ENCODE assay signal across 17 cellular contexts in genomic region chr15:58463815-58464697, GRCh38. TPM values are rescaled to one million over a fixed set of nuclear protein-coding genes. Genes with fewer than 3 reads are reported as not detected.
A peak's percentile ranks its signal among the peaks of the same experiment; 100 is the strongest.
DNase-seq lines count a peak whose midpoint lies in the region; ATAC-seq and TF ChIP-seq lines count a peak whose summit lies in the region.
"Had no signal": no experiment of that assay in that cellular context is flagged by ENCODE, and none has a peak within 500 bp of the region (broad histone marks: within the 10 kb centered on the region; RNA-seq: fewer than 3 reads in every experiment).

No MANE protein-coding gene starts in this region.

- in situ Hi-C loops in mammary epithelial cell (cut with MboI; ENCODE audit: low sequenced_read_pairs in 2 of 2) = no loop called here

- H3K36me3 ChIP-seq in mammary epithelial cell (ENCODE audit: insufficient read depth, low read length) = no peaks in the 10 kb centered on the region
- H3K36me3 ChIP-seq: Peyer's patch, uterus had no signal

- no peak overlapping the region for H3K9ac ChIP-seq in mammary epithelial cell (ENCODE audit: insufficient read depth, low read length)

- intact Hi-C loops in mammary epithelial cell (cut with micrococcal nuclease) = no loop called here
- intact Hi-C loops in right cardiac atrium (cut with DNase I) = no loop called here

- no peak overlapping the region for H3K4me2 ChIP-seq in mammary epithelial cell (ENCODE audit: insufficient read depth, low read depth, low read length)

- no TSS peak for BruUV-seq in mammary epithelial cell (replicated peaks; lab: Mats Ljungman, UMichigan)

- no peak overlapping the region for H2AFZ ChIP-seq in mammary epithelial cell (ENCODE audit: low read depth, low read length)

- H3K9me3 ChIP-seq in AG04450 (ENCODE audit: control insufficient read depth, insufficient read depth, low read length) (peaks cover 3% of the 10 kb centered on the region; the same call in 1 of the 2 replicates), mammary epithelial cell (replicated peaks; ENCODE audit: insufficient read depth, low read length) (no peaks in the 10 kb centered on the region), right cardiac atrium (ENCODE audit: control insufficient read depth, low read length) (no peaks in the 10 kb centered on the region)
- H3K9me3 ChIP-seq: Peyer's patch, uterus had no signal

- H3K79me2 ChIP-seq in mammary epithelial cell (ENCODE audit: insufficient read depth, low read length) = no peaks in the 10 kb centered on the region

- H3K27me3 ChIP-seq in AG04450 (ENCODE audit: control insufficient read depth, insufficient read depth, low read length) (no peaks in the 10 kb centered on the region), mammary epithelial cell (ENCODE audit: insufficient read depth, low read length) (no peaks in the 10 kb centered on the region), right cardiac atrium (ENCODE audit: control insufficient read depth, insufficient read depth) (no peaks in the 10 kb centered on the region)
- H3K27me3 ChIP-seq: Peyer's patch, uterus had no signal

- H3K4me3 ChIP-seq in AG04450 (ENCODE audit: low read depth, low read length) (no peak overlapping the region), epithelial cell of esophagus (ENCODE audit: low read length) (no peak overlapping the region), mammary epithelial cell (replicated peaks in 1 of 3; ENCODE audit: insufficient read depth in 1 of 3, low read depth in 2 of 3, low read length in 3 of 3) (no peak overlapping the region), right cardiac atrium (ENCODE audit: low read length) (no peak overlapping the region)
- H3K4me3 ChIP-seq: Peyer's patch, uterus had no signal

- WGBS in mammary epithelial cell (ENCODE audit: low coverage, missing lambda C conversion rate) = 100% methylated on average over 6 of the region's 6 CpGs
- WGBS in right cardiac atrium = 94% methylated on average over 6 of the region's 6 CpGs

- no peaks in the 10 kb centered on the region for H4K20me1 ChIP-seq in mammary epithelial cell (ENCODE audit: insufficient read depth, low read length)

- H3K4me1 ChIP-seq in mammary epithelial cell (ENCODE audit: insufficient read depth, low read length) = peaks cover 20% of the 10 kb centered on the region
- H3K4me1 ChIP-seq in right cardiac atrium (ENCODE audit: control insufficient read depth, insufficient read depth, low read length) = no peaks in the 10 kb centered on the region
- H3K4me1 ChIP-seq: uterus had no signal

- dilution Hi-C loops in mammary epithelial cell (cut with HindIII; ENCODE audit: low sequenced_read_pairs) = no loop called here

- POLR2A ChIA-PET in AG04450 (lab: Yijun Ruan, JAX) = no interaction called here

- H3K27ac ChIP-seq in AG04450 (ENCODE audit: low read depth, low read length) (no peak overlapping the region), mammary epithelial cell (ENCODE audit: insufficient read depth, low read depth, low read length) (no peak overlapping the region), right cardiac atrium (ENCODE audit: low read length) (no peak overlapping the region)
- H3K27ac ChIP-seq: HL-60, Peyer's patch, uterus had no signal

- no peak for TF ChIP-seq CTCF in AG04450 (IDR thresholded peaks at IDR 0.05; ENCODE audit: low read depth, low read length)
- no peak for TF ChIP-seq CTCF in epithelial cell of esophagus (IDR thresholded peaks at IDR 0.05; ENCODE audit: insufficient read depth, low read depth, low read length, missing control alignments)
- TF ChIP-seq CTCF in mammary epithelial cell (conservative IDR thresholded peaks at IDR 0.05 in 1 of 2, IDR thresholded peaks at IDR 0.05 in 1 of 2; ENCODE audit: extremely low read depth in 1 of 2, insufficient read depth in 1 of 2, low read depth in 1 of 2, low read length in 2 of 2) = no peak

- CTCF ChIA-PET in AG04450 (lab: Charles Lee) (no interaction called here), mammary epithelial cell (lab: Charles Lee; ENCODE audit: low non-redundant PET) (no interaction called here)

- ATAC-seq in GM18498 (IDR thresholded peaks at IDR 0.05; ENCODE audit: unreplicated experiment) (no peak), right cardiac atrium (no peak)

- DNase-seq in AG04450 (ENCODE audit: low read depth, low spot score) (peak; percentile 18), HCEC 1CT (peak; percentile 35), NCI-H510A (lab: John Stamatoyannopoulos, UW) (peak; percentile 79), epithelial cell of esophagus (ENCODE audit: low read depth) (peak; percentile 63), mammary epithelial cell (no peak), right cardiac atrium (no peak)
- no peak for DNase-seq in effector CD4-positive, alpha-beta T cell
- DNase-seq: foreskin melanocyte; GF-D8; kidney; NCI-H1048; Peyer's patch; stimulated activated CD4-positive, alpha-beta T cell treated with anti-CD3 and anti-CD28 coated beads, Interleukin-12 subunit alpha, Interleukin-12 subunit beta, amount 100 ng/mL, for 4 hours; uterus had no signal

RNA-seq across cellular contexts. Expression of gene LIPC, which starts 32.3 kb away (rescaled TPM):
- polyA plus RNA-seq in AG04450 (2011; rRNA removed) (0.81 and 0.82 TPM in 2 replicates), mammary epithelial cell (not detected), right cardiac atrium (0.61 TPM)
- 1.1 TPM in 2 replicates for polyA minus RNA-seq in AG04450 (2011; rRNA and poly(A)+ RNA removed)
- total RNA-seq in mammary epithelial cell (not detected), right cardiac atrium (1 to 10 TPM in 1 of 4 donors, under 1 TPM in 3; 0.77 to 1.1 (median 0.91) TPM)
- polyA minus RNA-seq in mammary epithelial cell = not detected
- total RNA-seq: neural crest cell had no signal

Comparison
In these comparisons a context has a peak if more than half of its experiments do, and no peak if none do; other contexts are left out.
1. DNase-seq: peak in AG04450 (single experiment), HCEC 1CT (single experiment), NCI-H510A (single experiment) and epithelial cell of esophagus (single experiment); none in effector CD4-positive, alpha-beta T cell (single experiment), mammary epithelial cell (single experiment) and right cardiac atrium (0 of 3).